Comparison of ENCODE assay signal across 1 cellular context in the genomic region with DNA sequence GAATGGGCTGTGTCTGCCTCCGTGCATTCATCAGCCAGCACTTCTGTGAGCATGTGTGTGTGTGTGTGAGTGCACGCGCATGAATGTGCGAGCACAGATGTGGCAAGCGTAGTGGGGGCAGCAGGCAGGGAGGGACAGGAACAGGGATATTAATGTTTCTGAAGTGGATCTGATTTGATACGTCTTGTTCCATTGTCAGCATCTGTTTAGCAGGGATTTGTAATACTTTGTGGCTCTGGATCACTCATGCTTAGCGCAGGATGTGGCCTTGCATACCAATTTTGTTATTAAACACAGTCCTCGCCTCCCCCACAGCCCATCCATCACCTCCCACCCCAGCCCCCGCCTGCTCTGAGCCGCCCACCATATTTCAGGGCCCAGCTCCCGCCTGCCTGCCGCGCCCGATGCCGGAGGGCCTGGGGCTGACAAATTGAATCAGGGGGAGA.
TF ChIP-seq lines count a peak whose summit lies in the region.

No MANE protein-coding gene starts in this region.

TF ChIP-seq in neural cell, 6 proteins besides CTCF, POLR2A, EP300 and RAD21:
- TF ChIP-seq TAF1 (IDR thresholded peaks at IDR 0.05; ENCODE audit: low read depth) = no peak
- TF ChIP-seq SMC3 (conservative IDR thresholded peaks at IDR 0.05; ENCODE audit: poor library complexity) = no peak
- TF ChIP-seq EZH2 (IDR thresholded peaks at IDR 0.05; ENCODE audit: borderline replicate concordance, insufficient read depth, low read length, poor library complexity, severe bottlenecking) = no peak
- TF ChIP-seq, protein P1, sequence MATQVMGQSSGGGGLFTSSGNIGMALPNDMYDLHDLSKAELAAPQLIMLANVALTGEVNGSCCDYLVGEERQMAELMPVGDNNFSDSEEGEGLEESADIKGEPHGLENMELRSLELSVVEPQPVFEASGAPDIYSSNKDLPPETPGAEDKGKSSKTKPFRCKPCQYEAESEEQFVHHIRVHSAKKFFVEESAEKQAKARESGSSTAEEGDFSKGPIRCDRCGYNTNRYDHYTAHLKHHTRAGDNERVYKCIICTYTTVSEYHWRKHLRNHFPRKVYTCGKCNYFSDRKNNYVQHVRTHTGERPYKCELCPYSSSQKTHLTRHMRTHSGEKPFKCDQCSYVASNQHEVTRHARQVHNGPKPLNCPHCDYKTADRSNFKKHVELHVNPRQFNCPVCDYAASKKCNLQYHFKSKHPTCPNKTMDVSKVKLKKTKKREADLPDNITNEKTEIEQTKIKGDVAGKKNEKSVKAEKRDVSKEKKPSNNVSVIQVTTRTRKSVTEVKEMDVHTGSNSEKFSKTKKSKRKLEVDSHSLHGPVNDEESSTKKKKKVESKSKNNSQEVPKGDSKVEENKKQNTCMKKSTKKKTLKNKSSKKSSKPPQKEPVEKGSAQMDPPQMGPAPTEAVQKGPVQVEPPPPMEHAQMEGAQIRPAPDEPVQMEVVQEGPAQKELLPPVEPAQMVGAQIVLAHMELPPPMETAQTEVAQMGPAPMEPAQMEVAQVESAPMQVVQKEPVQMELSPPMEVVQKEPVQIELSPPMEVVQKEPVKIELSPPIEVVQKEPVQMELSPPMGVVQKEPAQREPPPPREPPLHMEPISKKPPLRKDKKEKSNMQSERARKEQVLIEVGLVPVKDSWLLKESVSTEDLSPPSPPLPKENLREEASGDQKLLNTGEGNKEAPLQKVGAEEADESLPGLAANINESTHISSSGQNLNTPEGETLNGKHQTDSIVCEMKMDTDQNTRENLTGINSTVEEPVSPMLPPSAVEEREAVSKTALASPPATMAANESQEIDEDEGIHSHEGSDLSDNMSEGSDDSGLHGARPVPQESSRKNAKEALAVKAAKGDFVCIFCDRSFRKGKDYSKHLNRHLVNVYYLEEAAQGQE (IDR thresholded peaks at IDR 0.05; ENCODE audit: borderline replicate concordance) = no peak
- TF ChIP-seq POLR2AphosphoS5 (IDR thresholded peaks at IDR 0.05) = no peak
- no peak for TF ChIP-seq MXI1 (conservative IDR thresholded peaks at IDR 0.05; ENCODE audit: poor library complexity, severe bottlenecking)
